ENCODE assay signal across 18 cellular contexts in the genomic region with DNA sequence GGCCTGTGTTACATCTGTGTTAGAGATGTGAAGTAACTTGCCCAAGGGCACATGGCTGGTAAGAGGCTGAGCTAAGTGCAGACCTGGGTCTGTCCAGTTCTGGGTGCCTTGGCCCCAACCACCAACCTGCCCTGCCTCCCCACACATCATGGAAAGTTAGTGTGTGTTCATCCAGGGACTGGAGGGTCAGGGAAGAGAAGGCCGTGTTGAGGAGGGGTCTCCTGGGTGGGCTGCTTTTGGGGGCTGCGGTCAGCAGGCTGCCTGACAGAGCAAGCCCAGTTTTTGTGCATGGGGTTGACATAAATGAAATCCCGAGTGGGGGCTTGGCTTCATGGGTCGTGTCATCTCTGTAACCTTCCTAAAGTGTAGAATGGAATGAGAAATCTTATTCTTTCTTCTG. TPM values are rescaled to one million over a fixed set of nuclear protein-coding genes. Genes with fewer than 3 reads are reported as not detected.
DNase-seq lines count a peak whose midpoint lies in the region; ATAC-seq and TF ChIP-seq lines count a peak whose summit lies in the region.
"Had no signal": no experiment of that assay in that cellular context is flagged by ENCODE, and none has a peak within 500 bp of the region (broad histone marks: within the 10 kb centered on the region; RNA-seq: fewer than 3 reads in every experiment).

No MANE protein-coding gene starts in this region.

- 75 to 85% methylated on average over 4 of the region's 4 CpGs for WGBS in heart right ventricle, 2 donors
- 70% methylated on average over 4 of the region's 4 CpGs for WGBS in esophagus muscularis mucosa

- no peak for TF ChIP-seq EP300 in esophagus muscularis mucosa (IDR thresholded peaks at IDR 0.05)

- no peaks in the 10 kb centered on the region for H3K9me3 ChIP-seq in left ventricle myocardium inferior (replicated peaks)
- H3K9me3 ChIP-seq in heart right ventricle = no peaks in the 10 kb centered on the region
- H3K9me3 ChIP-seq in RWPE2 (ENCODE audit: severe bottlenecking) = no peaks in the 10 kb centered on the region
- H3K9me3 ChIP-seq in esophagus muscularis mucosa = no peaks in the 10 kb centered on the region

- H3K36me3 ChIP-seq in left ventricle myocardium inferior = peaks cover 47% of the 10 kb centered on the region
- H3K36me3 ChIP-seq in heart right ventricle = peaks cover 0 to 59% (median 8%) of the 10 kb centered on the region in 9 donors
- peaks cover 71% of the 10 kb centered on the region for H3K36me3 ChIP-seq in RWPE2 (ENCODE audit: low read depth)
- H3K36me3 ChIP-seq in esophagus muscularis mucosa = peaks cover 22 to 40% (median 36%) of the 10 kb centered on the region in 4 donors

- TF ChIP-seq CTCF in left ventricle myocardium inferior (IDR thresholded peaks at IDR 0.05; ENCODE audit: borderline replicate concordance) (no peak), heart right ventricle (IDR thresholded peaks at IDR 0.05) (no peak), RWPE2 (IDR thresholded peaks at IDR 0.05; ENCODE audit: poor library complexity, severe bottlenecking) (no peak), esophagus muscularis mucosa (IDR thresholded peaks at IDR 0.05) (no peak)

- H3K27me3 ChIP-seq in left ventricle myocardium inferior (ENCODE audit: low read depth) (no peaks in the 10 kb centered on the region), heart right ventricle (no peaks in the 10 kb centered on the region), RWPE2 (ENCODE audit: insufficient read depth, poor library complexity, severe bottlenecking) (no peaks in the 10 kb centered on the region), esophagus muscularis mucosa (no peaks in the 10 kb centered on the region)

- DNase-seq in left ventricle myocardium inferior (no peak), heart right ventricle (no peak), RWPE2 (ENCODE audit: low spot score) (no peak), esophagus muscularis mucosa (ENCODE audit: extremely low spot score) (no peak), retina (no peak), NAMALWA (ENCODE audit: low spot score) (no peak)
- DNase-seq: DMS153, EL, Kasumi-1, NCI-H1417, NCI-H1930, NCI-H2171, NCI-H446 treated with DMSO at 0.1 percent for 48 hours, NCI-H748 treated with DMSO at 0.1 percent for 48 hours, PC-3, Right ventricle myocardium superior had no signal

- H3K27ac ChIP-seq in left ventricle myocardium inferior (replicated peaks) = peak overlapping the region; percentile 97
- peak overlapping the region in 4 of 10 donors; percentile 1 to 97 (median 44) for H3K27ac ChIP-seq in heart right ventricle
- no peak overlapping the region for H3K27ac ChIP-seq in RWPE2 (ENCODE audit: poor library complexity, severe bottlenecking)
- H3K27ac ChIP-seq in esophagus muscularis mucosa (replicated peaks in 1 of 4) = peak overlapping the region in 3 of 4 donors; percentile 62 to 98 (median 96)

- H3K4me1 ChIP-seq in left ventricle myocardium inferior = peaks cover 57% of the 10 kb centered on the region
- H3K4me1 ChIP-seq in heart right ventricle = peaks cover 9 to 56% (median 44%) of the 10 kb centered on the region in 9 donors
- H3K4me1 ChIP-seq in RWPE2 (ENCODE audit: insufficient read depth, poor library complexity, severe bottlenecking) = no peaks in the 10 kb centered on the region
- H3K4me1 ChIP-seq in esophagus muscularis mucosa = peaks cover 49 to 56% (median 55%) of the 10 kb centered on the region in 4 donors

- no peak for TF ChIP-seq POLR2A in esophagus muscularis mucosa (IDR thresholded peaks at IDR 0.05; ENCODE audit: low read depth)

- ATAC-seq in heart right ventricle (no peak), RWPE2 (ENCODE audit: low read depth) (peak; percentile 21; the same call in 1 of the 3 replicates), GM18873 (IDR thresholded peaks at IDR 0.05; ENCODE audit: low FRiP score, unreplicated experiment) (no peak)
- ATAC-seq: HCT116, PC-3 had no signal

- H3K4me3 ChIP-seq in left ventricle myocardium inferior = no peak overlapping the region
- no peak overlapping the region for H3K4me3 ChIP-seq in heart right ventricle
- H3K4me3 ChIP-seq in RWPE2 (ENCODE audit: severe bottlenecking) = no peak overlapping the region
- H3K4me3 ChIP-seq in esophagus muscularis mucosa = no peak overlapping the region

- intact Hi-C loops in left ventricle myocardium inferior (cut with micrococcal nuclease) (no loop called here), heart right ventricle (cut with DNase I) (loop anchor here in 2 of 10 donors (10.0 kb wide), 2 partner anchors 64 to 184 kb away; partner anchors contain the start of gene ENTPD6 (in 1 of the 2)), esophagus muscularis mucosa (cut with DNase I) (no loop called here)

RNA-seq across cellular contexts. Expression of gene PYGB, which starts 10.9 kb away (rescaled TPM):
- total RNA-seq in left ventricle myocardium inferior (218 TPM), heart right ventricle (100 to 1,000 TPM; 203 to 462 (median 276) TPM), esophagus muscularis mucosa (100 to 1,000 TPM; 398 to 632 (median 462) TPM)
- polyA plus RNA-seq in heart right ventricle = 100 to 1,000 TPM in 1 of 2 donors, 10 to 100 TPM in 1; 83.1 to 250 TPM
